Comparison of ENCODE assay signal across 9 cellular contexts in genomic region chr1:116111196-116112021, GRCh38. TPM values are rescaled to one million over a fixed set of nuclear protein-coding genes. Genes with fewer than 3 reads are reported as not detected.
DNase-seq lines count a peak whose midpoint lies in the region; ATAC-seq, FAIRE-seq and TF ChIP-seq lines count a peak whose summit lies in the region.
"Had no signal": no experiment of that assay in that cellular context is flagged by ENCODE, and none has a peak within 500 bp of the region (broad histone marks: within the 10 kb centered on the region; RNA-seq: fewer than 3 reads in every experiment).

MAB21L3 (plus strand) TSS chr1:116111399; CDS start chr1:116112616, 1,217 bp downstream.

- H3K27me3 ChIP-seq in cardiac muscle cell (no peaks in the 10 kb centered on the region), right atrium auricular region (no peaks in the 10 kb centered on the region)
- H3K27me3 ChIP-seq: neutrophil had no signal

- peak within 1 kb of the TSS; percentile 77 for H3K27ac ChIP-seq in cardiac muscle cell
- no peak within 1 kb of the TSS for H3K27ac ChIP-seq in right atrium auricular region
- H3K27ac ChIP-seq: neutrophil had no signal

- ATAC-seq in HG03342 (IDR thresholded peaks at IDR 0.05; ENCODE audit: unreplicated experiment), result peak; percentile 68
- no peak for ATAC-seq in GM21360 (IDR thresholded peaks at IDR 0.05; ENCODE audit: unreplicated experiment)

- H3K4me1 ChIP-seq in cardiac muscle cell (ENCODE audit: low read depth) (peaks cover 44% of the 10 kb centered on the region), right atrium auricular region (no peaks in the 10 kb centered on the region)

- FAIRE-seq in urothelium cell line (lab: Jason Lieb, UNC), result peak; percentile 71

- H3K36me3 ChIP-seq in cardiac muscle cell (no peaks in the 10 kb centered on the region), right atrium auricular region (no peaks in the 10 kb centered on the region)
- H3K36me3 ChIP-seq: neutrophil had no signal

- in situ Hi-C loops in ACHN (cut with HindIII; ENCODE audit: low pct_ligation_motif_present, low pct_unique_long_range_greater_than_20kb, low sequenced_read_pairs), result no loop called here

- no peak for TF ChIP-seq CTCF in cardiac muscle cell (IDR thresholded peaks at IDR 0.05; ENCODE audit: low read depth, low read length)
- TF ChIP-seq CTCF in right atrium auricular region (IDR thresholded peaks at IDR 0.05), result no peak

- DNase-seq in cardiac muscle cell (ENCODE audit: low read depth in 1 of 2, low spot score in 1 of 2), result peak in 1 of 2 donors; percentile 12
- DNase-seq in right atrium auricular region (ENCODE audit: low spot score), result no peak
- DNase-seq in fibroblast of peridontal ligament (ENCODE audit: extremely low read depth), result peak; percentile 50
- DNase-seq in urothelium cell line (ENCODE audit: low spot score), result no peak
- no peak for DNase-seq in cerebellar cortex (ENCODE audit: low spot score)
- DNase-seq in ACHN, result no peak

- no peak within 1 kb of the TSS for H3K4me3 ChIP-seq in cardiac muscle cell
- H3K4me3 ChIP-seq in right atrium auricular region, result no peak within 1 kb of the TSS

- H3K9me3 ChIP-seq in cardiac muscle cell (ENCODE audit: low read depth) (no peaks in the 10 kb centered on the region), right atrium auricular region (no peaks in the 10 kb centered on the region)
- H3K9me3 ChIP-seq: neutrophil had no signal

RNA-seq across cellular contexts. Expression of gene MAB21L3, which starts in this region (rescaled TPM):
- total RNA-seq in cardiac muscle cell (1.3 and 3.1 TPM in 2 replicates), right atrium auricular region (not detected)
- polyA plus RNA-seq in cardiac muscle cell, result 0.47 and 0.48 TPM in 2 replicates
